ENCODE assay signal across 26 cellular contexts in the genomic region with DNA sequence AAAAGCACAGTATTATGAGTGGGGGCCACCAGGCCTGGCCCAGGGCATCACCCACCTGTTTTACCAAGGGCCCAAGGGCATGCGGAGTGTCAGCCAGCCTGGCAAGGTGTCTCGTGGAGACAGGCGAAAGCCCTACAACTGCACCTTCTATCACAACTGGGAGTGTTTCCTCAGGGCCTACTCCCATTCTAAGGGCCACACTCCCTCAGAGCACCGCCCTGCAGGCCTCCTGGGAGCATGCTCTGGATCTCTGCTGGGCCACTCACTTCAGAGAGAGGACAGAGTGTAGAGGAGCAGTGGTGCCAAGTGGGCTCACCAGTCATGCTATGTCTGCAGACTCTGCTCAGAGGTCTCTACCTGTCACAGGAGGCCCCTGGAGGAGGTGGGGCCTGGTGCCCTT.
"Had no signal": no experiment of that assay in that cellular context is flagged by ENCODE, and none has a peak within 500 bp of the region (broad histone marks: within the 10 kb centered on the region; RNA-seq: fewer than 3 reads in every experiment).

No MANE protein-coding gene starts in this region.

- H3K27me3 ChIP-seq: esophagus squamous epithelium, heart right ventricle, ovary, spleen, stomach, thyroid gland, vagina had no signal

- H3K36me3 ChIP-seq: ovary had no signal

- H3K4me3 Mint-ChIP-seq: nephron progenitor cell; stimulated activated naive B cell treated with anti-CD40 and anti-IgM and Interleukin-4, amounts not matched to agents 10 μg/mL and 1 μg/mL and 100 μg/mL, for 72 hours had no signal

- ATAC-seq: heart right ventricle; left ventricle myocardium superior; lower lobe of right lung; naive thymus-derived CD8-positive, alpha-beta T cell; psoas muscle; right cardiac atrium; stimulated activated naive B cell treated with anti-CD40 and anti-IgM and Interleukin-4, amounts not matched to agents 10 μg/mL and 1 μg/mL and 100 μg/mL, for 72 hours had no signal

- DNase-seq: dermis blood vessel endothelial cell; effector memory CD4-positive, alpha-beta T cell; erythroblast; esophagus squamous epithelium; foreskin melanocyte; glutamatergic neuron; heart right ventricle; hippocampal formation; kidney glomerular epithelial cell; left ventricle myocardium superior; lower lobe of right lung; naive thymus-derived CD8-positive, alpha-beta T cell; nephron progenitor cell; occipital lobe; ovary; psoas muscle; right cardiac atrium; spleen; stimulated activated CD4-positive, alpha-beta T cell treated with anti-CD3 and anti-CD28 coated beads, Interleukin-4, amount 100 ng/mL, for 4 hours; stimulated activated naive B cell treated with anti-CD40 and anti-IgM and Interleukin-4, amounts not matched to agents 10 μg/mL and 1 μg/mL and 100 μg/mL, for 72 hours; stomach; thyroid gland; trophoblast cell had no signal

- H3K4me3 ChIP-seq: coronary artery, esophagus squamous epithelium, heart right ventricle, lower lobe of right lung, ovary, psoas muscle, skin epidermis, spleen, stomach, thyroid gland, vagina had no signal

- H3K9me3 Mint-ChIP-seq: naive thymus-derived CD8-positive, alpha-beta T cell; nephron progenitor cell; stimulated activated naive B cell treated with anti-CD40 and anti-IgM and Interleukin-4, amounts not matched to agents 10 μg/mL and 1 μg/mL and 100 μg/mL, for 72 hours had no signal

- H3K27me3 Mint-ChIP-seq: naive thymus-derived CD8-positive, alpha-beta T cell; stimulated activated naive B cell treated with anti-CD40 and anti-IgM and Interleukin-4, amounts not matched to agents 10 μg/mL and 1 μg/mL and 100 μg/mL, for 72 hours had no signal

- H3K27ac ChIP-seq: coronary artery, esophagus squamous epithelium, heart right ventricle, lower lobe of right lung, ovary, psoas muscle, skin epidermis, spleen, stomach, thyroid gland, vagina had no signal

- H3K9me3 ChIP-seq: esophagus squamous epithelium, heart right ventricle, lower lobe of right lung, ovary, psoas muscle, spleen, stomach, thyroid gland, vagina had no signal
